In the genomic region with DNA sequence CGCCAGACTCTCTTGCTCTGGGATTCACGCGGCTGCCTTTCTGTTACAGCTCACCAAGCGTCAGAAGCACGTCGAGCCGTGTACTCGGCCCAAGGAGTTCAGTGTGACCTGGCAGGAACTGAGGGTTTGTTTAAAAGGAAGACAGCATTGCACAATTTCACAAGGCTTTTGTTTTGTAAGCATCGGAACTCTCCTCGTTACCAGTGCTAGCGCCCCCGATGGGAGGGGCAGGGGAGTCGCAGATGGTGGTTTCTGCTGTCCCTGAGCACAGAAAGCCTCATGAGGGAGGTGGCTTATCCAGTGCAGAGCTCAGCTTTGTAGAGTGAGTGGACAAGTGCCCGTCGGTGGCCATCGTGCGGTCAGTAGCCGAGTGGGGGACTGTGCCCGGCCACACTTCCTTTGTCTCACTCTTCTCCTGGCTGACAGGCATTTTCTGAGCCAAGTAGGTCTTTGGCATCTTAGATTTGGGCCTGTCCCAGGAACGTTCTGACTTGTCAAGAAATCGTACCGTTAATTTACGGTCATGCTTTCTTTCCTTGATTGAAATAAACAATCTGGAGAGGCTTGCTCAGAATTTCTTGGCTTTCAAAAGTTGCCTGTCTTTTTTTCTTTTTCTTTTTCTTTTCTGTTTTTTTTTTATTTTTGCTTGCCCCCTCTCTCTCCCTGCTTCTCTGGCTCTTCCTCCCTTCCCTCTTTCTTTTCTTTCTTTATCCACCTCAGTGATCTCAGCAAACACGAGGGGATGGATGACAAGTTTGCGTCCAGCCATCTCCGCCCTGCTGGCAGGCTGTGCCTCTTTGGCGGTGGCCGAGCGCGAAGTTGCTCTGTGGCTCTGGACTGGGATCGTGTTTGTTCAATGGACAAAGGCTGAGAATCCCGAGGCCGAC, we compare ENCODE assay signal across 8 cellular contexts. TPM values are rescaled to one million over a fixed set of nuclear protein-coding genes. Genes with fewer than 3 reads are reported as not detected.
DNase-seq lines count a peak whose midpoint lies in the region; ATAC-seq, FAIRE-seq and TF ChIP-seq lines count a peak whose summit lies in the region.

No MANE protein-coding gene starts in this region.

- DNase-seq in K562 (ENCODE audit: extremely low read depth in 1 of 4, low spot score in 3 of 4), result peak in 2 of 4 experiments; percentile 34 to 45
- DNase-seq in immature natural killer cell, result peak; percentile 64 to 77 (median 70)
- no peak for DNase-seq in stimulated activated CD4-positive, alpha-beta T cell treated with anti-CD3 and anti-CD28 coated beads, Interleukin-15, amount 100 ng/mL, for 24 hours
- DNase-seq in activated naive CD4-positive, alpha-beta T cell treated with Interleukin-2 at 50 U/mL for 16 hours, result no peak
- no peak for DNase-seq in activated CD8-positive, alpha-beta memory T cell treated with anti-CD3 and anti-CD28 coated beads, Interleukin-2, amount 10 ng/mL, durations not matched to agents 7 days and 5 days

- POLR2A ChIA-PET in K562 (lab: Yijun Ruan, JAX), result interaction anchor here (0.7 kb wide), 1 partner anchor 55 kb away, joined by 4 read pairs; no protein-coding TSS in a partner anchor

- intact Hi-C loops in K562 (cut with micrococcal nuclease), result no loop called here

- H3K27me3 ChIP-seq in BLaER1 (no peaks in the 10 kb centered on the region), K562 (ENCODE audit: control insufficient read depth in 2 of 2, insufficient read depth in 2 of 2, low read length in 2 of 2) (no peaks in the 10 kb centered on the region), skeletal muscle tissue (ENCODE audit: control insufficient read depth in 3 of 3, insufficient read depth in 3 of 3, low read length in 3 of 3) (no peaks in the 10 kb centered on the region)

- peaks cover 0 to 2% (median 0%) of the 10 kb centered on the region in 3 donors for H3K27me3 Mint-ChIP-seq in immature natural killer cell (ENCODE audit: low read depth in 3 of 3)
- no peaks in the 10 kb centered on the region for H3K27me3 Mint-ChIP-seq in activated CD8-positive, alpha-beta memory T cell treated with anti-CD3 and anti-CD28 coated beads, Interleukin-2, amount 10 ng/mL, durations not matched to agents 7 days and 5 days

- H3K27ac ChIP-seq in BLaER1, result peak overlapping the region; percentile 40; the same call in 1 of the 2 replicates
- no peak overlapping the region for H3K27ac ChIP-seq in K562 (ENCODE audit: extremely low read depth, low read depth, low read length)
- H3K27ac ChIP-seq in skeletal muscle tissue (ENCODE audit: low read depth, low read length), result peak overlapping the region; percentile 80

- H3K36me3 ChIP-seq in BLaER1, result peaks cover 11% of the 10 kb centered on the region; the same call in 1 of the 2 replicates
- H3K36me3 ChIP-seq in K562 (ENCODE audit: control insufficient read depth, insufficient read depth, low read length), result peaks cover 19% of the 10 kb centered on the region; the same call in 2 of the 3 replicates
- peaks cover 0 to 6% (median 0%) of the 10 kb centered on the region in 3 donors for H3K36me3 ChIP-seq in skeletal muscle tissue (ENCODE audit: control insufficient read depth in 3 of 3, insufficient read depth in 3 of 3, low read length in 3 of 3)

- 75% methylated on average over 30 of the region's 33 CpGs for WGBS in K562 (ENCODE audit: insufficient coverage, low coverage, missing lambda C conversion rate)

- H3K36me3 Mint-ChIP-seq in immature natural killer cell, result no peaks in the 10 kb centered on the region
- H3K36me3 Mint-ChIP-seq in activated CD8-positive, alpha-beta memory T cell treated with anti-CD3 and anti-CD28 coated beads, Interleukin-2, amount 10 ng/mL, durations not matched to agents 7 days and 5 days, result no peaks in the 10 kb centered on the region

- in situ Hi-C loops in K562 (cut with MboI), result no loop called here

- peaks cover 46 to 47% of the 10 kb centered on the region in 2 donors for H3K4me1 Mint-ChIP-seq in immature natural killer cell
- H3K4me1 Mint-ChIP-seq in activated CD8-positive, alpha-beta memory T cell treated with anti-CD3 and anti-CD28 coated beads, Interleukin-2, amount 10 ng/mL, durations not matched to agents 7 days and 5 days, result peaks cover 15% of the 10 kb centered on the region

- H3K4me1 ChIP-seq in BLaER1 (peaks cover 98% of the 10 kb centered on the region), K562 (replicated peaks in 1 of 2; ENCODE audit: control insufficient read depth in 2 of 2, insufficient read depth in 2 of 2, low read length in 2 of 2) (peaks cover 6 to 57% of the 10 kb centered on the region in 2 experiments; a peak in 4 of 5 replicates), skeletal muscle tissue (ENCODE audit: control insufficient read depth in 3 of 3, insufficient read depth in 3 of 3, low read length in 3 of 3) (peaks cover 47 to 73% (median 65%) of the 10 kb centered on the region in 3 donors)

- FAIRE-seq in K562 (lab: Jason Lieb, UNC), result peak; percentile 67

- no peak overlapping the region for H2AFZ ChIP-seq in K562 (ENCODE audit: low read depth, low read length)

- peak overlapping the region; percentile 49 for H3K4me3 ChIP-seq in BLaER1
- no peak overlapping the region for H3K4me3 ChIP-seq in K562
- peak overlapping the region; percentile 20 to 56 (median 55) for H3K4me3 ChIP-seq in skeletal muscle tissue (ENCODE audit: low read length in 3 of 3)

- TF ChIP-seq POLR2A in K562 (conservative IDR thresholded peaks at IDR 0.05), result no peak

- TF ChIP-seq CTCF in LNCAP (IDR thresholded peaks at IDR 0.05) (peak; percentile 56), K562 (IDR thresholded peaks at IDR 0.05 in 2 of 3, conservative IDR thresholded peaks at IDR 0.05 in 1 of 3; ENCODE audit: insufficient read depth in 2 of 3, low read depth in 1 of 3, low read length in 3 of 3) (peak; percentile 39 to 55 (median 40); a peak in 3 of 6 replicates)

- no peaks in the 10 kb centered on the region for H3K9me3 Mint-ChIP-seq in immature natural killer cell
- H3K9me3 Mint-ChIP-seq in activated CD8-positive, alpha-beta memory T cell treated with anti-CD3 and anti-CD28 coated beads, Interleukin-2, amount 10 ng/mL, durations not matched to agents 7 days and 5 days (ENCODE audit: low read depth), result no peaks in the 10 kb centered on the region

- peak; percentile 76 for ATAC-seq in K562
- ATAC-seq in activated CD8-positive, alpha-beta memory T cell treated with anti-CD3 and anti-CD28 coated beads, Interleukin-2, amount 10 ng/mL, durations not matched to agents 7 days and 5 days, result no peak

- H3K79me2 ChIP-seq in K562 (ENCODE audit: control insufficient read depth, insufficient read depth, low read length), result peaks cover 86% of the 10 kb centered on the region

- no peak for TF ChIP-seq EP300 in K562 (IDR thresholded peaks at IDR 0.05; ENCODE audit: low read length)

- peaks cover 100% of the 10 kb centered on the region for H4K20me1 ChIP-seq in BLaER1
- peaks cover 63% of the 10 kb centered on the region for H4K20me1 ChIP-seq in K562 (replicated peaks; ENCODE audit: control insufficient read depth, insufficient read depth, low read length)

- H3K4me3 Mint-ChIP-seq in immature natural killer cell, result peak overlapping the region; percentile 47 to 70 (median 63)
- no peak overlapping the region for H3K4me3 Mint-ChIP-seq in activated CD8-positive, alpha-beta memory T cell treated with anti-CD3 and anti-CD28 coated beads, Interleukin-2, amount 10 ng/mL, durations not matched to agents 7 days and 5 days

- H3K9me3 ChIP-seq in BLaER1 (no peaks in the 10 kb centered on the region), K562 (replicated peaks; ENCODE audit: control insufficient read depth, insufficient read depth, low read depth, low read length) (no peaks in the 10 kb centered on the region), skeletal muscle tissue (ENCODE audit: control insufficient read depth in 3 of 3, low read length in 3 of 3) (no peaks in the 10 kb centered on the region)

- CTCF ChIA-PET in K562 (lab: Yijun Ruan, JAX; ENCODE audit: low intra/inter-chr PET ratio), result no interaction called here
- CTCF ChIA-PET in activated CD8-positive, alpha-beta memory T cell treated with anti-CD3 and anti-CD28 coated beads, Interleukin-2, amount 10 ng/mL, durations not matched to agents 7 days and 5 days (lab: Charles Lee), result no interaction called here

- peak overlapping the region; percentile 79 to 96 (median 90) for H3K27ac Mint-ChIP-seq in immature natural killer cell
- no peak overlapping the region for H3K27ac Mint-ChIP-seq in activated CD8-positive, alpha-beta memory T cell treated with anti-CD3 and anti-CD28 coated beads, Interleukin-2, amount 10 ng/mL, durations not matched to agents 7 days and 5 days

- H3K9ac ChIP-seq in BLaER1, result peak overlapping the region; percentile 39; the same call in 1 of the 2 replicates
- H3K9ac ChIP-seq in K562 (ENCODE audit: insufficient read depth in 1 of 2, low read depth in 2 of 2, low read length in 2 of 2), result peak overlapping the region in 1 of 2 experiments; percentile 82; a peak in 2 of 4 replicates
- peak overlapping the region; percentile 32 to 70 (median 57) for H3K9ac ChIP-seq in skeletal muscle tissue (ENCODE audit: low read depth in 1 of 3, low read length in 3 of 3)

- H3K9me1 ChIP-seq in K562 (ENCODE audit: control insufficient read depth, insufficient read depth, low read length), result peaks cover 18% of the 10 kb centered on the region

- H3K4me2 ChIP-seq in BLaER1 (peak overlapping the region; percentile 100), K562 (ENCODE audit: insufficient read depth, low read length) (no peak overlapping the region)

- no peak for TF ChIP-seq RAD21 in K562 (CRISPR knock-in tag; conservative IDR thresholded peaks at IDR 0.05 in 1 of 2, IDR thresholded peaks at IDR 0.05 in 1 of 2)

- BruUV-seq in K562 (replicated peaks; lab: Mats Ljungman, UMichigan), result no TSS peak

RNA-seq across cellular contexts. Expression of gene KDM4B, which starts 7.7 kb away (rescaled TPM):
- total RNA-seq in K562 (2011; cell fraction: chromatin; rRNA removed; ENCODE audit: low replicate concordance), result 107 and 202 TPM in 2 replicates
- 89.1 and 93.6 TPM in 2 replicates for total RNA-seq in K562 (2011; cell fraction: nucleolus; rRNA removed)
- 45.3 and 67.9 TPM in 2 replicates for total RNA-seq in K562 (2011; cell fraction: nucleoplasm; rRNA removed)
- 11.0 and 12.0 TPM in 2 replicates for total RNA-seq in K562 (2014; rRNA removed)
- 3.6 and 4.5 TPM in 2 replicates for total RNA-seq in K562 (2014; rRNA removed; fragmentation: Illumina TruSeq; extraction: Trizol)
- 7.3 and 7.7 TPM in 2 replicates for total RNA-seq in K562 (2015; rRNA removed; fragmentation: Illumina TruSeq; extraction: Trizol)
- 29.9 TPM in 2 replicates for total RNA-seq in K562 (2021)
- polyA plus RNA-seq in K562 (2011; rRNA removed), result 11.2 and 20.3 TPM in 2 replicates
- 10.4 and 17.7 TPM in 2 replicates for polyA plus RNA-seq in K562 (2011; cell fraction: cytosol; rRNA removed)
- 25.6 and 35.2 TPM in 2 replicates for polyA plus RNA-seq in K562 (2011; cell fraction: nucleus; rRNA removed)
- polyA plus RNA-seq in K562 (2012), result 16.8 and 24.0 TPM in 2 replicates
- 5.1 and 10.5 TPM in 2 replicates for polyA plus RNA-seq in K562 (2014; fragmentation: Illumina TruSeq; extraction: Trizol)
- under 1 TPM; 0.21 to 0.25 TPM for polyA plus RNA-seq in K562 (2014; fragmentation: Nextera tagmentation; extraction: Ambion mirVana)
- 11.5 and 13.7 TPM in 2 replicates for polyA plus RNA-seq in K562 (2014; rRNA removed)
- polyA minus RNA-seq in K562 (2011; rRNA and poly(A)+ RNA removed), result 10.5 and 14.0 TPM in 2 replicates
- 34.8 and 59.5 TPM in 2 replicates for polyA minus RNA-seq in K562 (2011; cell fraction: cytosol; rRNA and poly(A)+ RNA removed)
- 26.9 and 35.7 TPM in 2 replicates for polyA minus RNA-seq in K562 (2011; cell fraction: nucleus; rRNA and poly(A)+ RNA removed)
- polyA plus RNA-seq in immature natural killer cell, result 10 to 100 TPM in 1 of 3 donors, 1 to 10 TPM in 2; 4.3 to 22.4 (median 6.7) TPM
- 11.5 TPM for total RNA-seq in skeletal muscle tissue
- 10 to 100 TPM; 31.2 to 42.3 TPM for total RNA-seq in activated CD8-positive, alpha-beta memory T cell treated with anti-CD3 and anti-CD28 coated beads, Interleukin-2, amount 10 ng/mL, durations not matched to agents 7 days and 5 days

Comparison
In these comparisons a context has a peak if more than half of its experiments do, and no peak if none do; other contexts are left out.
1. DNase-seq: peak in immature natural killer cell (3 of 3); none in stimulated activated CD4-positive, alpha-beta T cell treated with anti-CD3 and anti-CD28 coated beads, Interleukin-15, amount 100 ng/mL, for 24 hours (single experiment), activated naive CD4-positive, alpha-beta T cell treated with Interleukin-2 at 50 U/mL for 16 hours (single experiment) and activated CD8-positive, alpha-beta memory T cell treated with anti-CD3 and anti-CD28 coated beads, Interleukin-2, amount 10 ng/mL, durations not matched to agents 7 days and 5 days (single experiment).